ENCODE assay signal across 8 cellular contexts in the genomic region with DNA sequence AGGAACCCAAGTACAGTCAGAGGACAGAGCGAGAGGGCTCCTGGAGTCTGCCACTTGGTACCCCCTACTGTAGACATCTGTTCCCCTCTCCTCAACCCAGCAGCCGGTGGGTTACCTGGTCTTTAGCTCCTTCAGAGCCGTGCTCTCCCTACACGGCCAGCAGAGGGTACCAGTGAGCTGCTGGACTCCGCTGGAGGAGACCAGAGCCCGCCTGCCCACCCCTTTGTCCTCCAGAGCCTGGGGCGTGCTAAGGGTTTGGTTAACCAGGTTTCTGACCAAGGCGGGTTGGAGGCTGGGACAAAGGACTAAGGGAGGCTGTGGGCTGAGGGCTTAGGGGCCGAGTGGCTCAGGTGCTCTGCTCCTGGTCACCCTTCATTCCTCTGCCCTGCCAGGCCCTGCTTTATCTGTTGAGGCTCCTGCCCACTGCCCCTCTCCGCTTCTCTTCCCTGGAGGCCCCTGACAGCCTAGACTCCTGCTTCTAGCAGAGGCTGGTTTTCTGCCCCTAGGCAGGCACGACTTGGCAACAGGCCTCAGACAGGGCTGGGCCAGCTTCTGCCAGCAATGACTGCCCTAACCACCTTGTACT. TPM values are rescaled to one million over a fixed set of nuclear protein-coding genes. Genes with fewer than 3 reads are reported as not detected.
DNase-seq lines count a peak whose midpoint lies in the region; ATAC-seq and TF ChIP-seq lines count a peak whose summit lies in the region.

No MANE protein-coding gene starts in this region.

- H3K36me3 ChIP-seq in ascending aorta (no peaks in the 10 kb centered on the region), hepatocyte (replicated peaks; ENCODE audit: insufficient read depth, low read depth) (no peaks in the 10 kb centered on the region), smooth muscle cell (ENCODE audit: low read depth) (no peaks in the 10 kb centered on the region)

- H3K4me3 ChIP-seq in GM12865 (ENCODE audit: low read depth, low read length) (no peak overlapping the region), ascending aorta (no peak overlapping the region), hepatocyte (no peak overlapping the region), smooth muscle cell (no peak overlapping the region)

- peaks cover 11 to 12% of the 10 kb centered on the region in 2 donors for H3K4me1 ChIP-seq in ascending aorta
- peaks cover 24% of the 10 kb centered on the region for H3K4me1 ChIP-seq in hepatocyte (ENCODE audit: insufficient read depth)
- H3K4me1 ChIP-seq in smooth muscle cell (ENCODE audit: low read depth): peaks cover 24% of the 10 kb centered on the region

- H2AFZ ChIP-seq in hepatocyte (no peak overlapping the region), smooth muscle cell (ENCODE audit: low read depth) (no peak overlapping the region)

- H3K27me3 ChIP-seq in ascending aorta (peaks cover 8% of the 10 kb centered on the region), hepatocyte (peaks cover 27% of the 10 kb centered on the region), smooth muscle cell (ENCODE audit: low read depth) (peaks cover 70% of the 10 kb centered on the region)

- H4K20me1 ChIP-seq in hepatocyte (ENCODE audit: insufficient read depth, poor library complexity, severe bottlenecking) (no peaks in the 10 kb centered on the region), smooth muscle cell (ENCODE audit: low read depth) (no peaks in the 10 kb centered on the region)

- no peaks in the 10 kb centered on the region for H3F3A ChIP-seq in smooth muscle cell (ENCODE audit: low read depth)

- H3K27ac ChIP-seq in ascending aorta: no peak overlapping the region
- no peak overlapping the region for H3K27ac ChIP-seq in hepatocyte
- H3K27ac ChIP-seq in smooth muscle cell (ENCODE audit: low read depth): no peak overlapping the region

- H3K36me3 Mint-ChIP-seq in T-helper 17 cell (ENCODE audit: low read depth): peaks cover 6% of the 10 kb centered on the region

- H3K4me3 Mint-ChIP-seq in T-helper 17 cell: no peak overlapping the region

- H3K4me2 ChIP-seq in hepatocyte (no peak overlapping the region), smooth muscle cell (no peak overlapping the region)

- H3K79me2 ChIP-seq in hepatocyte: no peaks in the 10 kb centered on the region
- H3K79me2 ChIP-seq in smooth muscle cell (ENCODE audit: low read depth): no peaks in the 10 kb centered on the region

- H3K27ac Mint-ChIP-seq in T-helper 17 cell: no peak overlapping the region

- no peak overlapping the region for H3K9ac ChIP-seq in smooth muscle cell (ENCODE audit: low read depth)

- no peaks in the 10 kb centered on the region for H3K9me3 ChIP-seq in T-helper 17 cell (ENCODE audit: control insufficient read depth, low read length, poor library complexity, severe bottlenecking)
- H3K9me3 ChIP-seq in ascending aorta: no peaks in the 10 kb centered on the region
- no peaks in the 10 kb centered on the region for H3K9me3 ChIP-seq in hepatocyte (ENCODE audit: low read depth)
- H3K9me3 ChIP-seq in smooth muscle cell (replicated peaks; ENCODE audit: low read depth): no peaks in the 10 kb centered on the region

- intact Hi-C loops in ascending aorta (cut with DNase I): loop anchor here (1.0 kb wide), 1 partner anchor 37 kb away; no protein-coding TSS in a partner anchor

- peak; percentile 65 for DNase-seq in GM12865 (ENCODE audit: low read depth)
- DNase-seq in NCI-H1048 (lab: John Stamatoyannopoulos, UW): peak; percentile 3
- peak in 2 of 3 donors; percentile 23 to 36 for DNase-seq in T-helper 17 cell
- peak in 1 of 2 donors; percentile 75 for DNase-seq in ascending aorta (ENCODE audit: low spot score in 2 of 2)
- peak; percentile 87 for DNase-seq in hepatocyte (ENCODE audit: low spot score)
- DNase-seq in smooth muscle cell (lab: John Stamatoyannopoulos, UW; ENCODE audit: unreplicated experiment): peak; percentile 7

- TF ChIP-seq CTCF in GM12865 (IDR thresholded peaks at IDR 0.05; ENCODE audit: insufficient read depth, low read depth, low read length, missing control alignments): peak; percentile 91
- peak; percentile 75 to 80 (median 75) for TF ChIP-seq CTCF in ascending aorta (IDR thresholded peaks at IDR 0.05)
- peak; percentile 77 for TF ChIP-seq CTCF in hepatocyte (IDR thresholded peaks at IDR 0.05; ENCODE audit: poor library complexity)
- TF ChIP-seq CTCF in smooth muscle cell (IDR thresholded peaks at IDR 0.05; ENCODE audit: borderline replicate concordance, insufficient read depth, poor library complexity, severe bottlenecking): peak; percentile 73

- WGBS in hepatocyte (ENCODE audit: low lambda C conversion rate, missing lambda C conversion rate): 34% methylated on average over 11 of the region's 11 CpGs
- 21% methylated on average over 11 of the region's 11 CpGs for WGBS in smooth muscle cell (ENCODE audit: low lambda C conversion rate)

- ATAC-seq in T-helper 17 cell (peak; percentile 64), GM19395 (IDR thresholded peaks at IDR 0.05; ENCODE audit: unreplicated experiment) (no peak), HG02571 (IDR thresholded peaks at IDR 0.05; ENCODE audit: unreplicated experiment) (no peak)

- H3K9me2 ChIP-seq in hepatocyte (replicated peaks; ENCODE audit: insufficient read depth): no peaks in the 10 kb centered on the region

- H3K27me3 Mint-ChIP-seq in T-helper 17 cell: peaks cover 52% of the 10 kb centered on the region

- peaks cover 11% of the 10 kb centered on the region for H3K4me1 Mint-ChIP-seq in T-helper 17 cell

RNA-seq across cellular contexts. Expression of gene HSD11B2, which starts 2.7 kb away (rescaled TPM):
- total RNA-seq in T-helper 17 cell (not detected), ascending aorta (2.4 TPM), hepatocyte (0.93 and 1.6 TPM in 2 replicates), smooth muscle cell (not detected in 2 replicates)
- polyA plus RNA-seq in hepatocyte (2.3 and 4.2 TPM in 2 replicates), smooth muscle cell (not detected in 2 replicates)

RNA-seq across cellular contexts. Expression of gene ZDHHC1, which starts 12.0 kb away (rescaled TPM):
- total RNA-seq in T-helper 17 cell (under 1 TPM in 1 of 2 donors, not detected in 1; 0.35 TPM), ascending aorta (82.7 TPM), hepatocyte (1.9 and 5.9 TPM in 2 replicates), smooth muscle cell (7.1 and 7.9 TPM in 2 replicates)
- polyA plus RNA-seq in hepatocyte (10.0 and 10.6 TPM in 2 replicates), smooth muscle cell (14.2 and 15.7 TPM in 2 replicates)

RNA-seq across cellular contexts. Expression of gene TPPP3, which starts 34.9 kb away (rescaled TPM):
- under 1 TPM; 0.29 to 0.70 TPM for total RNA-seq in T-helper 17 cell
- total RNA-seq in ascending aorta: 2.8 TPM
- total RNA-seq in hepatocyte: 0.88 and 3.2 TPM in 2 replicates
- polyA plus RNA-seq in hepatocyte: 13.4 and 20.1 TPM in 2 replicates
- 1.9 TPM in 2 replicates for total RNA-seq in smooth muscle cell
- polyA plus RNA-seq in smooth muscle cell: 1.3 and 2.7 TPM in 2 replicates

RNA-seq across cellular contexts. Expression of gene ATP6V0D1, which starts 52.7 kb away (rescaled TPM):
- total RNA-seq in T-helper 17 cell (10 to 100 TPM; 76.4 to 87.5 TPM), ascending aorta (64.3 TPM), hepatocyte (115 and 157 TPM in 2 replicates), smooth muscle cell (74.7 and 96.8 TPM in 2 replicates)
- polyA plus RNA-seq in hepatocyte (223 and 232 TPM in 2 replicates), smooth muscle cell (114 and 128 TPM in 2 replicates)

RNA-seq across cellular contexts. Expression of gene AGRP, which starts 55.1 kb away (rescaled TPM):
- total RNA-seq in T-helper 17 cell (not detected), ascending aorta (not detected), hepatocyte (1.9 TPM in 1 of 2 replicates, not detected in the other), smooth muscle cell (not detected in 2 replicates)
- polyA plus RNA-seq in hepatocyte (0.93 and 2.3 TPM in 2 replicates), smooth muscle cell (not detected in 2 replicates)
